Comparison of ENCODE assay signal across 34 cellular contexts in genomic region chr5:329106-329757, GRCh38. TPM values are rescaled to one million over a fixed set of nuclear protein-coding genes. Genes with fewer than 3 reads are reported as not detected.
DNase-seq lines count a peak whose midpoint lies in the region; ATAC-seq and TF ChIP-seq lines count a peak whose summit lies in the region.
"Had no signal": no experiment of that assay in that cellular context is flagged by ENCODE, and none has a peak within 500 bp of the region (broad histone marks: within the 10 kb centered on the region; RNA-seq: fewer than 3 reads in every experiment).

No MANE protein-coding gene starts in this region.

- H3K9me3 Mint-ChIP-seq in chondrocyte (ENCODE audit: low read depth) = no peaks in the 10 kb centered on the region
- H3K9me3 Mint-ChIP-seq: activated B cell treated with CpG ODN at 0.5 μM for 24 hours; central memory CD8-positive, alpha-beta T cell; endodermal cell; neural progenitor cell had no signal

- H3K4me3 ChIP-seq in PC-3 (ENCODE audit: low read length) (no peak overlapping the region), skeletal muscle satellite cell (ENCODE audit: low read length) (no peak overlapping the region)
- H3K4me3 ChIP-seq: left lung, neural progenitor cell, SK-N-MC, thyroid gland had no signal

- no peak overlapping the region for H3K4me3 Mint-ChIP-seq in chondrocyte (ENCODE audit: unreplicated experiment)
- H3K4me3 Mint-ChIP-seq: activated B cell treated with CpG ODN at 0.5 μM for 24 hours; central memory CD8-positive, alpha-beta T cell; endodermal cell; neural progenitor cell had no signal

- intact Hi-C loops in PC-3 (cut with micrococcal nuclease) = no loop called here

- CTCF ChIA-PET in PC-3 (lab: Charles Lee) = no interaction called here
- CTCF ChIA-PET in GM10248 (lab: Yijun Ruan, JAX) = no interaction called here

- H3K36me3 ChIP-seq in PC-3 (ENCODE audit: low read depth, low read length) = no peaks in the 10 kb centered on the region
- H3K36me3 ChIP-seq in skeletal muscle satellite cell (ENCODE audit: insufficient read depth, low read length) = peaks cover 5% of the 10 kb centered on the region
- H3K36me3 ChIP-seq: left lung, neural progenitor cell, thyroid gland had no signal

- no peaks in the 10 kb centered on the region for H3K79me2 ChIP-seq in PC-3 (ENCODE audit: low read length)

- H3K4me1 Mint-ChIP-seq in chondrocyte (ENCODE audit: low read depth) = peaks cover 10% of the 10 kb centered on the region
- H3K4me1 Mint-ChIP-seq: activated B cell treated with CpG ODN at 0.5 μM for 24 hours, endodermal cell, neural progenitor cell had no signal

- ATAC-seq in PC-3 = no peak
- no peak for ATAC-seq in HG03442 (IDR thresholded peaks at IDR 0.05; ENCODE audit: unreplicated experiment)
- ATAC-seq: esophagus mucosa, foreskin keratinocyte, left lung, right cardiac atrium had no signal

- TF ChIP-seq CTCF in PC-3 (conservative IDR thresholded peaks at IDR 0.05; ENCODE audit: low read depth, low read length) (no peak), chondrocyte (IDR thresholded peaks at IDR 0.05) (no peak), GM10248 (IDR thresholded peaks at IDR 0.05; ENCODE audit: control extremely low read depth, extremely low read depth, low read depth, missing control alignments) (no peak)

- BruUV-seq in PC-3 (replicated peaks; lab: Mats Ljungman, UMichigan) = no TSS peak

- peak overlapping the region; percentile 6 for H3K27ac Mint-ChIP-seq in chondrocyte (ENCODE audit: unreplicated experiment)
- H3K27ac Mint-ChIP-seq: activated B cell treated with CpG ODN at 0.5 μM for 24 hours, endodermal cell, neural progenitor cell had no signal

- H3K9ac ChIP-seq in PC-3 (ENCODE audit: low read length) (no peak overlapping the region), skeletal muscle satellite cell (ENCODE audit: low read depth, low read length) (peak overlapping the region; percentile 15)
- H3K9ac ChIP-seq: neural progenitor cell had no signal

- no peaks in the 10 kb centered on the region for H3K9me2 ChIP-seq in PC-3 (replicated peaks; ENCODE audit: low read length)

- no peaks in the 10 kb centered on the region for H3K27me3 ChIP-seq in PC-3 (ENCODE audit: low read length)
- H3K27me3 ChIP-seq in skeletal muscle satellite cell (ENCODE audit: control insufficient read depth, insufficient read depth, low read length) = no peaks in the 10 kb centered on the region
- H3K27me3 ChIP-seq: thyroid gland had no signal

- no peaks in the 10 kb centered on the region for H3K27me3 Mint-ChIP-seq in chondrocyte (ENCODE audit: low read depth)

- no peak overlapping the region for H2AFZ ChIP-seq in PC-3 (ENCODE audit: low read length)
- H2AFZ ChIP-seq: neural progenitor cell had no signal

- H3K36me3 Mint-ChIP-seq in chondrocyte (ENCODE audit: low read depth) = peaks cover 2% of the 10 kb centered on the region
- H3K36me3 Mint-ChIP-seq: neural progenitor cell had no signal

- H3K9me3 ChIP-seq in PC-3 (ENCODE audit: low read length) = no peaks in the 10 kb centered on the region
- no peaks in the 10 kb centered on the region for H3K9me3 ChIP-seq in skeletal muscle satellite cell (replicated peaks; ENCODE audit: low read length)
- H3K9me3 ChIP-seq: Caco-2, left lung, thyroid gland had no signal

- POLR2A ChIA-PET in PC-3 (lab: Charles Lee; ENCODE audit: unreplicated experiment) = no interaction called here
- POLR2A ChIA-PET in GM10248 (lab: Yijun Ruan, JAX) = no interaction called here

- no peak overlapping the region for H3K27ac ChIP-seq in PC-3 (ENCODE audit: low read length)
- H3K27ac ChIP-seq: C4-2B, foreskin keratinocyte, left lung, neural progenitor cell, SK-N-MC, thyroid gland had no signal

- H3F3A ChIP-seq in PC-3 (ENCODE audit: low read length, unreplicated experiment) = no peaks in the 10 kb centered on the region

- no peaks in the 10 kb centered on the region for H4K20me1 ChIP-seq in PC-3 (ENCODE audit: low read length)

- H3K4me2 ChIP-seq in PC-3 (ENCODE audit: low read length) (no peak overlapping the region), skeletal muscle satellite cell (ENCODE audit: low read length) (no peak overlapping the region)
- H3K4me2 ChIP-seq: neural progenitor cell had no signal

- H3K4me1 ChIP-seq in PC-3 (ENCODE audit: insufficient read depth, low read length) (no peaks in the 10 kb centered on the region), skeletal muscle satellite cell (ENCODE audit: control insufficient read depth, insufficient read depth, low read length) (peaks cover 8% of the 10 kb centered on the region)
- H3K4me1 ChIP-seq: Caco-2, left lung, neural progenitor cell, thyroid gland had no signal

- DNase-seq in HCEC 1CT (peak; percentile 7), PC-3 (peak; percentile 39), chondrocyte (ENCODE audit: low spot score) (no peak), GM10248 (ENCODE audit: extremely low spot score) (no peak), NCI-H82 treated with DMSO at 0.1 percent for 48 hours (lab: John Stamatoyannopoulos, UW; ENCODE audit: unreplicated experiment) (no peak)
- DNase-seq: activated B cell treated with CpG ODN at 0.5 μM for 24 hours; activated CD4-positive, alpha-beta T cell treated with anti-CD3 and anti-CD28 coated beads, Interleukin-2, amount 50 U/mL, for 1 hour; activated T-cell treated with anti-CD3 and anti-CD28 coated beads, Interleukin-2, amount 50 U/mL, for 1 hour; Caco-2; dermis blood vessel endothelial cell; endodermal cell; GF-D8; H7; head of caudate nucleus; islet precursor cell; left lung; mesenchymal stem cell; NCI-H1048; NCI-H1694 treated with DMSO at 0.1 percent for 48 hours; NCI-H446 treated with DMSO at 0.1 percent for 48 hours; NCI-H774; posterior cingulate gyrus; right cardiac atrium; stimulated activated CD4-positive, alpha-beta T cell treated with anti-CD3 and anti-CD28 coated beads, Interleukin-2, amount 100 ng/mL, for 48 hours; T-helper 1 cell; thyroid gland had no signal

RNA-seq across cellular contexts. Expression of gene AHRR, which starts 7.7 kb away (rescaled TPM):
- 1.6 and 1.9 TPM in 2 replicates for total RNA-seq in PC-3 (2014; rRNA removed)
- 9.3 to 17.3 TPM (median 13.4 TPM) in 3 replicates for total RNA-seq in chondrocyte
- 8.1 and 9.8 TPM in 2 replicates for total RNA-seq in skeletal muscle satellite cell (2012; rRNA removed)

RNA-seq across cellular contexts. Expression of gene PDCD6, which starts 57.8 kb away (rescaled TPM):
- total RNA-seq in PC-3 (2014; rRNA removed) = 158 and 200 TPM in 2 replicates
- 71.9 to 89.8 TPM (median 74.0 TPM) in 3 replicates for total RNA-seq in chondrocyte
- total RNA-seq in skeletal muscle satellite cell (2012; rRNA removed) = 96.1 and 105 TPM in 2 replicates

Comparison
In these comparisons a context has a peak if more than half of its experiments do, and no peak if none do; other contexts are left out.
1. DNase-seq: peak in HCEC 1CT (single experiment) and PC-3 (single experiment); none in chondrocyte (single experiment), GM10248 (single experiment) and NCI-H82 treated with DMSO at 0.1 percent for 48 hours (single experiment).